8 cellular contexts compared by ENCODE assay signal in genomic region chr1:113042336-113043143, GRCh38. TPM values are rescaled to one million over a fixed set of nuclear protein-coding genes. Genes with fewer than 3 reads are reported as not detected.
DNase-seq lines count a peak whose midpoint lies in the region; ATAC-seq and TF ChIP-seq lines count a peak whose summit lies in the region.

No MANE protein-coding gene starts in this region.

- no peak overlapping the region for H3K4me3 ChIP-seq in BE2C (ENCODE audit: low read depth, low read length)

- DNase-seq in BE2C, result peak; percentile 72
- DNase-seq in OCI-M1 (lab: John Stamatoyannopoulos, UW), result peak; percentile 94
- DNase-seq in brain pericyte (ENCODE audit: low read depth, low spot score), result peak; percentile 86
- DNase-seq in iPS DF 4.7 (ENCODE audit: extremely low read depth, low spot score), result peak; percentile 95
- peak; percentile 78 for DNase-seq in retina

- H3K27me3 ChIP-seq in BE2C, result no peaks in the 10 kb centered on the region

- no peaks in the 10 kb centered on the region for H3K9me3 ChIP-seq in BE2C

- H3K4me1 ChIP-seq in BE2C, result peaks cover 34% of the 10 kb centered on the region

- ATAC-seq in GM18502 (IDR thresholded peaks at IDR 0.05; ENCODE audit: poor library complexity, unreplicated experiment) (peak; percentile 80), HG03460 (IDR thresholded peaks at IDR 0.05; ENCODE audit: unreplicated experiment) (peak; percentile 72), GM18907 (IDR thresholded peaks at IDR 0.05; ENCODE audit: unreplicated experiment) (no peak)

- H3K36me3 ChIP-seq in BE2C, result no peaks in the 10 kb centered on the region

- peak; percentile 66 for TF ChIP-seq CTCF in BE2C (IDR thresholded peaks at IDR 0.05; ENCODE audit: low read depth, low read length)

RNA-seq across cellular contexts. Expression of gene LRIG2, which starts 30.5 kb away (rescaled TPM):
- polyA plus RNA-seq in BE2C (2012; ENCODE audit: insufficient read depth, insufficient read length, low read depth), result 5.7 TPM
